ENCODE assay signal across 30 cellular contexts in genomic region chr10:132240156-132240555, GRCh38.
"Had no signal": no experiment of that assay in that cellular context is flagged by ENCODE, and none has a peak within 500 bp of the region (broad histone marks: within the 10 kb centered on the region; RNA-seq: fewer than 3 reads in every experiment).

No MANE protein-coding gene starts in this region.

- H3K4me1 Mint-ChIP-seq: activated CD4-positive, alpha-beta memory T cell treated with anti-CD3 and anti-CD28 coated beads, Interleukin-2, amount 10 ng/mL, durations not matched to agents 7 days and 5 days; activated CD4-positive, alpha-beta T cell treated with anti-CD3 and anti-CD28 coated beads, Interleukin-2, amount 10 ng/mL, durations not matched to agents 7 days and 5 days; activated naive CD4-positive, alpha-beta T cell treated with anti-CD3 and anti-CD28 coated beads, Interleukin-2, amount 50 U/mL, for 24 hours; activated naive CD8-positive, alpha-beta T cell treated with anti-CD3 and anti-CD28 coated beads for 36 hours; activated naive CD8-positive, alpha-beta T cell treated with anti-CD3 and anti-CD28 coated beads, Interleukin-2, amount 50 U/mL, for 24 hours; activated T-helper 17 cell treated with anti-CD3 and anti-CD28 coated beads, Interleukin-2, amount 50 U/mL, for 72 hours; WTC11 had no signal

- H3K9me3 ChIP-seq: adrenal gland, body of pancreas, esophagus muscularis mucosa, gastrocnemius medialis, heart right ventricle had no signal

- H3K36me3 ChIP-seq: adrenal gland, gastrocnemius medialis, heart right ventricle had no signal

- H3K27ac Mint-ChIP-seq: activated CD4-positive, alpha-beta memory T cell treated with anti-CD3 and anti-CD28 coated beads, Interleukin-2, amount 10 ng/mL, durations not matched to agents 7 days and 5 days; activated CD4-positive, alpha-beta T cell treated with anti-CD3 and anti-CD28 coated beads, Interleukin-2, amount 10 ng/mL, durations not matched to agents 7 days and 5 days; activated naive CD4-positive, alpha-beta T cell treated with anti-CD3 and anti-CD28 coated beads for 36 hours; activated naive CD4-positive, alpha-beta T cell treated with anti-CD3 and anti-CD28 coated beads, Interleukin-2, amount 50 U/mL, for 24 hours; activated naive CD8-positive, alpha-beta T cell treated with anti-CD3 and anti-CD28 coated beads for 36 hours; activated naive CD8-positive, alpha-beta T cell treated with anti-CD3 and anti-CD28 coated beads, Interleukin-2, amount 50 U/mL, for 24 hours; activated T-helper 17 cell treated with anti-CD3 and anti-CD28 coated beads, Interleukin-2, amount 50 U/mL, for 72 hours; effector memory CD8-positive, alpha-beta T cell had no signal

- H3K27ac ChIP-seq: adrenal gland, body of pancreas, esophagus muscularis mucosa, foreskin keratinocyte, gastrocnemius medialis, heart right ventricle, VCaP had no signal

- DNase-seq: activated CD4-positive, alpha-beta memory T cell treated with anti-CD3 and anti-CD28 coated beads, Interleukin-2, amount 10 ng/mL, durations not matched to agents 7 days and 5 days; activated CD4-positive, alpha-beta T cell treated with anti-CD3 and anti-CD28 coated beads for 1 hour; activated CD4-positive, alpha-beta T cell treated with anti-CD3 and anti-CD28 coated beads for 4 hours; activated CD4-positive, alpha-beta T cell treated with anti-CD3 and anti-CD28 coated beads, Interleukin-2, amount 10 ng/mL, durations not matched to agents 7 days and 5 days; activated CD4-positive, alpha-beta T cell treated with anti-CD3 and anti-CD28 coated beads, Interleukin-2, amount 50 U/mL, for 4 hours; activated effector memory CD4-positive, alpha-beta T cell treated with Interleukin-2 at 50 U/mL for 16 hours; activated naive CD4-positive, alpha-beta T cell treated with anti-CD3 and anti-CD28 coated beads for 36 hours; activated naive CD8-positive, alpha-beta T cell treated with anti-CD3 and anti-CD28 coated beads for 36 hours; activated naive CD8-positive, alpha-beta T cell treated with anti-CD3 and anti-CD28 coated beads, Interleukin-2, amount 50 U/mL, for 24 hours; activated T-cell treated with anti-CD3 and anti-CD28 coated beads, Interleukin-2, amount 50 U/mL, for 4 hours; amygdala; aorta; caudate nucleus; cortex of kidney; dermis blood vessel endothelial cell; effector CD4-positive, alpha-beta T cell; effector memory CD8-positive, alpha-beta T cell; erythroblast; foreskin keratinocyte; gastrocnemius medialis; T-helper 2 cell had no signal

- FAIRE-seq: colon had no signal

- ATAC-seq: activated naive CD8-positive, alpha-beta T cell treated with anti-CD3 and anti-CD28 coated beads, Interleukin-2, amount 50 U/mL, for 24 hours; activated T-cell treated with anti-CD3 and anti-CD28 coated beads, Interleukin-2, amount 50 U/mL, for 4 hours; activated T-helper 17 cell treated with anti-CD3 and anti-CD28 coated beads, Interleukin-2, amount 50 U/mL, for 72 hours; effector memory CD8-positive, alpha-beta T cell; foreskin keratinocyte; gastrocnemius medialis; WTC11 had no signal

- H3K27me3 ChIP-seq: adrenal gland, body of pancreas, esophagus muscularis mucosa, foreskin keratinocyte, heart right ventricle had no signal

- H3K4me3 ChIP-seq: adrenal gland, body of pancreas, esophagus muscularis mucosa, gastrocnemius medialis had no signal

- H3K9me3 Mint-ChIP-seq: activated CD4-positive, alpha-beta memory T cell treated with anti-CD3 and anti-CD28 coated beads, Interleukin-2, amount 10 ng/mL, durations not matched to agents 7 days and 5 days; activated CD4-positive, alpha-beta T cell treated with anti-CD3 and anti-CD28 coated beads, Interleukin-2, amount 10 ng/mL, durations not matched to agents 7 days and 5 days; activated naive CD4-positive, alpha-beta T cell treated with anti-CD3 and anti-CD28 coated beads for 36 hours; activated naive CD4-positive, alpha-beta T cell treated with anti-CD3 and anti-CD28 coated beads, Interleukin-2, amount 50 U/mL, for 24 hours; activated naive CD8-positive, alpha-beta T cell treated with anti-CD3 and anti-CD28 coated beads for 36 hours; activated naive CD8-positive, alpha-beta T cell treated with anti-CD3 and anti-CD28 coated beads, Interleukin-2, amount 50 U/mL, for 24 hours; activated T-cell treated with anti-CD3 and anti-CD28 coated beads, Interleukin-2, amount 50 U/mL, for 4 hours; activated T-helper 17 cell treated with anti-CD3 and anti-CD28 coated beads, Interleukin-2, amount 50 U/mL, for 72 hours; effector memory CD8-positive, alpha-beta T cell; WTC11 had no signal

- H3K27me3 Mint-ChIP-seq: activated CD4-positive, alpha-beta memory T cell treated with anti-CD3 and anti-CD28 coated beads, Interleukin-2, amount 10 ng/mL, durations not matched to agents 7 days and 5 days; activated CD4-positive, alpha-beta T cell treated with anti-CD3 and anti-CD28 coated beads, Interleukin-2, amount 10 ng/mL, durations not matched to agents 7 days and 5 days; activated naive CD4-positive, alpha-beta T cell treated with anti-CD3 and anti-CD28 coated beads, Interleukin-2, amount 50 U/mL, for 24 hours; activated naive CD8-positive, alpha-beta T cell treated with anti-CD3 and anti-CD28 coated beads for 36 hours; activated naive CD8-positive, alpha-beta T cell treated with anti-CD3 and anti-CD28 coated beads, Interleukin-2, amount 50 U/mL, for 24 hours; activated T-helper 17 cell treated with anti-CD3 and anti-CD28 coated beads, Interleukin-2, amount 50 U/mL, for 72 hours; effector memory CD8-positive, alpha-beta T cell had no signal

- H3K4me1 ChIP-seq: adrenal gland, body of pancreas, esophagus muscularis mucosa, foreskin keratinocyte, gastrocnemius medialis had no signal

- H3K36me3 Mint-ChIP-seq: activated naive CD4-positive, alpha-beta T cell treated with anti-CD3 and anti-CD28 coated beads, Interleukin-2, amount 50 U/mL, for 24 hours; activated naive CD8-positive, alpha-beta T cell treated with anti-CD3 and anti-CD28 coated beads for 36 hours; WTC11 had no signal

- H3K4me3 Mint-ChIP-seq: activated CD4-positive, alpha-beta memory T cell treated with anti-CD3 and anti-CD28 coated beads, Interleukin-2, amount 10 ng/mL, durations not matched to agents 7 days and 5 days; activated CD4-positive, alpha-beta T cell treated with anti-CD3 and anti-CD28 coated beads, Interleukin-2, amount 10 ng/mL, durations not matched to agents 7 days and 5 days; activated naive CD4-positive, alpha-beta T cell treated with anti-CD3 and anti-CD28 coated beads for 36 hours; activated naive CD4-positive, alpha-beta T cell treated with anti-CD3 and anti-CD28 coated beads, Interleukin-2, amount 50 U/mL, for 24 hours; activated naive CD8-positive, alpha-beta T cell treated with anti-CD3 and anti-CD28 coated beads for 36 hours; activated naive CD8-positive, alpha-beta T cell treated with anti-CD3 and anti-CD28 coated beads, Interleukin-2, amount 50 U/mL, for 24 hours; activated T-cell treated with anti-CD3 and anti-CD28 coated beads, Interleukin-2, amount 50 U/mL, for 4 hours; activated T-helper 17 cell treated with anti-CD3 and anti-CD28 coated beads, Interleukin-2, amount 50 U/mL, for 72 hours; effector memory CD8-positive, alpha-beta T cell; WTC11 had no signal
